In the genomic region with DNA sequence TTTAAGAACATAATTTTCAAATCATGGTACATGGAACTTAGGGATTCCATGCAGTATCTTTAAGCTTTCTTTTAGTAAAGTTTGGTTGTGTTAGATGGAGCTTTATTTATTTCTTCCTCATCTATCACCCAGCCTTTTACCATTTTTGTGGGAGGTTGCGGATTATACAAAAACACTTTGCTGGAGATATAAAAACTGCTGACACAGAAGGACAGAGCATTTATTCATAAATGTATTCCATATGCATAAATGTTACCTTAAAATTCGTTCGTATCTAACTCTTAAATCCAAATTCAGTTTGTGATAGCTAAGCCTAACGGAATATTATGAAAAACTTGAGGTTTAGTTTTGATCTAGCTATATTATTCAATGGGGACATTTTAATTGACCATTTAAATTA, we compare ENCODE assay signal across 32 cellular contexts.
"Had no signal": no experiment of that assay in that cellular context is flagged by ENCODE, and none has a peak within 500 bp of the region (broad histone marks: within the 10 kb centered on the region; RNA-seq: fewer than 3 reads in every experiment).

No MANE protein-coding gene starts in this region.

- H3K4me3 Mint-ChIP-seq: activated B cell treated with CpG ODN at 0.5 μM for 24 hours; activated CD4-positive, alpha-beta memory T cell treated with anti-CD3 and anti-CD28 coated beads, Interleukin-2, amount 10 ng/mL, durations not matched to agents 7 days and 5 days; activated CD4-positive, alpha-beta T cell treated with anti-CD3 and anti-CD28 coated beads, Interleukin-2, amount 10 ng/mL, durations not matched to agents 24 days and 14 days; activated CD8-positive, alpha-beta memory T cell treated with anti-CD3 and anti-CD28 coated beads, Interleukin-2, amount 10 ng/mL, durations not matched to agents 7 days and 5 days; activated CD8-positive, alpha-beta T cell treated with anti-CD3 and anti-CD28 coated beads, Interleukin-2, amount 10 ng/mL, durations not matched to agents 7 days and 5 days; activated naive CD8-positive, alpha-beta T cell treated with anti-CD3 and anti-CD28 coated beads for 36 hours; activated T-cell treated with anti-CD3 and anti-CD28 coated beads, Interleukin-2, amount 50 U/mL, for 24 hours; T-helper 1 cell treated with Interleukin-12 subunit alpha and Interleukin-12 subunit beta and Interleukin-4 antibody, amounts not matched to agents 30 μg/mL and 1 μg/mL, for 36 hours; T-helper 2 cell treated with Interferon-gamma antibody and Interleukin-4, amounts not matched to agents 5 μg/mL and 100 μg/mL, for 36 hours had no signal

- H3K27ac Mint-ChIP-seq: activated B cell treated with CpG ODN at 0.5 μM for 24 hours; activated CD4-positive, alpha-beta memory T cell treated with anti-CD3 and anti-CD28 coated beads, Interleukin-2, amount 10 ng/mL, durations not matched to agents 7 days and 5 days; activated CD4-positive, alpha-beta T cell treated with anti-CD3 and anti-CD28 coated beads, Interleukin-2, amount 10 ng/mL, durations not matched to agents 24 days and 14 days; activated CD8-positive, alpha-beta memory T cell treated with anti-CD3 and anti-CD28 coated beads, Interleukin-2, amount 10 ng/mL, durations not matched to agents 7 days and 5 days; activated CD8-positive, alpha-beta T cell treated with anti-CD3 and anti-CD28 coated beads, Interleukin-2, amount 10 ng/mL, durations not matched to agents 7 days and 5 days; activated naive CD4-positive, alpha-beta T cell treated with anti-CD3 and anti-CD28 coated beads, Interleukin-2, amount 50 U/mL, for 72 hours; activated naive CD8-positive, alpha-beta T cell treated with anti-CD3 and anti-CD28 coated beads for 36 hours; activated T-cell treated with anti-CD3 and anti-CD28 coated beads, Interleukin-2, amount 50 U/mL, for 24 hours; activated T-helper 2 cell treated with anti-CD3 and anti-CD28 coated beads, Interferon-gamma antibody, Interleukin-2, Interleukin-4, amounts not matched to agents 10 μg/mL and 5 μg/mL and 100 μg/mL, durations not matched to agents 14 hours and 24 hours and 36 hours; T-helper 1 cell treated with Interleukin-12 subunit alpha and Interleukin-12 subunit beta and Interleukin-4 antibody, amounts not matched to agents 30 μg/mL and 1 μg/mL, for 36 hours; T-helper 2 cell treated with Interferon-gamma antibody and Interleukin-4, amounts not matched to agents 5 μg/mL and 100 μg/mL, for 36 hours had no signal

- H3K4me1 Mint-ChIP-seq: activated B cell treated with CpG ODN at 0.5 μM for 24 hours; activated CD4-positive, alpha-beta memory T cell treated with anti-CD3 and anti-CD28 coated beads, Interleukin-2, amount 10 ng/mL, durations not matched to agents 7 days and 5 days; activated CD4-positive, alpha-beta T cell treated with anti-CD3 and anti-CD28 coated beads, Interleukin-2, amount 10 ng/mL, durations not matched to agents 24 days and 14 days; activated CD8-positive, alpha-beta memory T cell treated with anti-CD3 and anti-CD28 coated beads, Interleukin-2, amount 10 ng/mL, durations not matched to agents 7 days and 5 days; activated naive CD8-positive, alpha-beta T cell treated with anti-CD3 and anti-CD28 coated beads for 36 hours had no signal

- H3K36me3 Mint-ChIP-seq: activated naive CD4-positive, alpha-beta T cell treated with anti-CD3 and anti-CD28 coated beads, Interleukin-2, amount 50 U/mL, for 72 hours had no signal

- H3K4me1 ChIP-seq: adrenal gland, body of pancreas, breast epithelium had no signal

- H3K27ac ChIP-seq: adrenal gland, body of pancreas, brain microvascular endothelial cell, breast epithelium, VCaP had no signal

- H3K36me3 ChIP-seq: adrenal gland, brain microvascular endothelial cell, breast epithelium had no signal

- H3K4me3 ChIP-seq: adrenal gland, body of pancreas, breast epithelium had no signal

- H3K9me3 Mint-ChIP-seq: activated B cell treated with CpG ODN at 0.5 μM for 24 hours; activated CD4-positive, alpha-beta memory T cell treated with anti-CD3 and anti-CD28 coated beads, Interleukin-2, amount 10 ng/mL, durations not matched to agents 7 days and 5 days; activated CD4-positive, alpha-beta T cell treated with anti-CD3 and anti-CD28 coated beads, Interleukin-2, amount 10 ng/mL, durations not matched to agents 24 days and 14 days; activated naive CD4-positive, alpha-beta T cell treated with anti-CD3 and anti-CD28 coated beads, Interleukin-2, amount 50 U/mL, for 72 hours; activated naive CD8-positive, alpha-beta T cell treated with anti-CD3 and anti-CD28 coated beads for 36 hours; activated T-cell treated with anti-CD3 and anti-CD28 coated beads, Interleukin-2, amount 50 U/mL, for 24 hours; activated T-helper 2 cell treated with anti-CD3 and anti-CD28 coated beads, Interferon-gamma antibody, Interleukin-2, Interleukin-4, amounts not matched to agents 10 μg/mL and 5 μg/mL and 100 μg/mL, durations not matched to agents 14 hours and 24 hours and 36 hours; T-helper 1 cell treated with Interleukin-12 subunit alpha and Interleukin-12 subunit beta and Interleukin-4 antibody, amounts not matched to agents 30 μg/mL and 1 μg/mL, for 36 hours; T-helper 2 cell treated with Interferon-gamma antibody and Interleukin-4, amounts not matched to agents 5 μg/mL and 100 μg/mL, for 36 hours had no signal

- ATAC-seq: activated CD8-positive, alpha-beta memory T cell treated with anti-CD3 and anti-CD28 coated beads, Interleukin-2, amount 10 ng/mL, durations not matched to agents 7 days and 5 days; activated CD8-positive, alpha-beta T cell treated with anti-CD3 and anti-CD28 coated beads, Interleukin-2, amount 10 ng/mL, durations not matched to agents 7 days and 5 days; activated naive CD4-positive, alpha-beta T cell treated with anti-CD3 and anti-CD28 coated beads, Interleukin-2, amount 50 U/mL, for 72 hours; body of pancreas had no signal

- FAIRE-seq: astrocyte had no signal

- H3K27me3 ChIP-seq: adrenal gland, body of pancreas, brain microvascular endothelial cell, breast epithelium had no signal

- DNase-seq: activated B cell treated with CpG ODN at 0.5 μM for 24 hours; activated CD4-positive, alpha-beta memory T cell treated with anti-CD3 and anti-CD28 coated beads, Interleukin-2, amount 10 ng/mL, durations not matched to agents 7 days and 5 days; activated CD4-positive, alpha-beta T cell treated with anti-CD3 and anti-CD28 coated beads for 4 hours; activated CD4-positive, alpha-beta T cell treated with anti-CD3 and anti-CD28 coated beads, Interleukin-2, amount 10 ng/mL, durations not matched to agents 24 days and 14 days; activated CD4-positive, alpha-beta T cell treated with anti-CD3 and anti-CD28 coated beads, Interleukin-2, amount 50 U/mL, for 48 hours; activated CD4-positive, CD25-positive, alpha-beta regulatory T cell treated with anti-CD3 and anti-CD28 coated beads, Interleukin-2, amount 50 U/mL, for 72 hours; activated CD8-positive, alpha-beta memory T cell treated with anti-CD3 and anti-CD28 coated beads for 24 hours; activated CD8-positive, alpha-beta memory T cell treated with anti-CD3 and anti-CD28 coated beads, Interleukin-2, amount 10 ng/mL, durations not matched to agents 7 days and 5 days; activated CD8-positive, alpha-beta memory T cell treated with anti-CD3 and anti-CD28 coated beads, Interleukin-2, amount 50 U/mL, for 48 hours; activated CD8-positive, alpha-beta T cell treated with anti-CD3 and anti-CD28 coated beads, Interleukin-2, amount 10 ng/mL, durations not matched to agents 7 days and 5 days; activated effector memory CD4-positive, alpha-beta T cell treated with Interleukin-2 at 50 U/mL for 16 hours; activated gamma-delta T cell; activated naive CD4-positive, alpha-beta T cell treated with anti-CD3 and anti-CD28 coated beads, Interleukin-2, amount 50 U/mL, for 16 hours; activated naive CD4-positive, alpha-beta T cell treated with Interleukin-2 at 50 U/mL for 16 hours; activated naive CD8-positive, alpha-beta T cell treated with anti-CD3 and anti-CD28 coated beads for 36 hours; activated T-cell treated with anti-CD3 and anti-CD28 coated beads, Interleukin-2, amount 50 U/mL, for 24 hours; activated T-cell treated with anti-CD3 and anti-CD28 coated beads, Interleukin-2, amount 50 U/mL, for 48 hours; adrenal gland; amniotic stem cell; aorta; body of pancreas; brain microvascular endothelial cell; central memory CD4-positive, alpha-beta T cell; T-helper 2 cell; T-helper 9 cell had no signal

- H3K27me3 Mint-ChIP-seq: activated B cell treated with CpG ODN at 0.5 μM for 24 hours; activated CD4-positive, alpha-beta memory T cell treated with anti-CD3 and anti-CD28 coated beads, Interleukin-2, amount 10 ng/mL, durations not matched to agents 7 days and 5 days; activated CD4-positive, alpha-beta T cell treated with anti-CD3 and anti-CD28 coated beads, Interleukin-2, amount 10 ng/mL, durations not matched to agents 24 days and 14 days; activated CD8-positive, alpha-beta memory T cell treated with anti-CD3 and anti-CD28 coated beads, Interleukin-2, amount 10 ng/mL, durations not matched to agents 7 days and 5 days; activated naive CD8-positive, alpha-beta T cell treated with anti-CD3 and anti-CD28 coated beads for 36 hours; activated T-cell treated with anti-CD3 and anti-CD28 coated beads, Interleukin-2, amount 50 U/mL, for 24 hours had no signal

- H3K9me3 ChIP-seq: adrenal gland, body of pancreas, breast epithelium had no signal
